In the genomic region with DNA sequence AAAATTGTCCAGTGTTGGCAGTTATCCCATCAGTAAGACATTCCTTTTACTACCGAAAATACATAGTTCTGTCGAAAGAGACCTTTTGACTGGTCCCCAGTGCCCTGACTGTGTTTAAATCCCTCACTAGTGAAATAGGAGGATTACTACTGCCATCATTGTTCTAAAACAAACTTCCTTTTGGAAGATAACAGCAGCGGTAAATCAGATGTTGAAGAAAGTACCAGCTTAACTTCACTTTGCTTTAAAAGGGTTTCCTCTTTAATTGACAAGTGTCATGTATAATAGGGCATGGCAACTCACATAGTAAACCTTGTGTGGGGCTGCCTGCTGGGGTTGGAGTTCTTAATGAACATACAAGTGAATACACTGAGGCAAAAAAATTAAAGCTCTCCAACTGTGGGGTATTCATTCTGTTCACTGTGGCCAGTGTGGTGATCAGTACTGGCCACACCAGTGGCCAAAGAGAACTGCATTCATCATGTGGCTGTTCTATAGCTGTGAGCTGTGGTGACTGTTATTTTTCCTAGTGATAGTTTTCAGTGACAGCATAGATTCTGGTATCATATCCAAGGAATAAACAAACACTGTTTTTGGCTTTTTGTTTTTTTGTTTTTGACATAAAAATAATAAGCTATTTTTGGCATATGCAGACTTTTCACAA, we compare ENCODE assay signal across 1 cellular context.
TF ChIP-seq lines count a peak whose summit lies in the region.

No MANE protein-coding gene starts in this region.

TF ChIP-seq in SK-N-SH, 30 proteins besides CTCF, POLR2A, EP300 and RAD21 (continued from another document):
- TF ChIP-seq, protein P1, sequence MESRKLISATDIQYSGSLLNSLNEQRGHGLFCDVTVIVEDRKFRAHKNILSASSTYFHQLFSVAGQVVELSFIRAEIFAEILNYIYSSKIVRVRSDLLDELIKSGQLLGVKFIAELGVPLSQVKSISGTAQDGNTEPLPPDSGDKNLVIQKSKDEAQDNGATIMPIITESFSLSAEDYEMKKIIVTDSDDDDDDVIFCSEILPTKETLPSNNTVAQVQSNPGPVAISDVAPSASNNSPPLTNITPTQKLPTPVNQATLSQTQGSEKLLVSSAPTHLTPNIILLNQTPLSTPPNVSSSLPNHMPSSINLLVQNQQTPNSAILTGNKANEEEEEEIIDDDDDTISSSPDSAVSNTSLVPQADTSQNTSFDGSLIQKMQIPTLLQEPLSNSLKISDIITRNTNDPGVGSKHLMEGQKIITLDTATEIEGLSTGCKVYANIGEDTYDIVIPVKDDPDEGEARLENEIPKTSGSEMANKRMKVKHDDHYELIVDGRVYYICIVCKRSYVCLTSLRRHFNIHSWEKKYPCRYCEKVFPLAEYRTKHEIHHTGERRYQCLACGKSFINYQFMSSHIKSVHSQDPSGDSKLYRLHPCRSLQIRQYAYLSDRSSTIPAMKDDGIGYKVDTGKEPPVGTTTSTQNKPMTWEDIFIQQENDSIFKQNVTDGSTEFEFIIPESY (IDR thresholded peaks at IDR 0.05; ENCODE audit: borderline replicate concordance, low read depth), result no peak
- no peak for TF ChIP-seq FOXM1 (IDR thresholded peaks at IDR 0.05; ENCODE audit: low read depth)
- TF ChIP-seq MXI1 (IDR thresholded peaks at IDR 0.05; ENCODE audit: low read depth, low read length), result no peak
- no peak for TF ChIP-seq NFIC (IDR thresholded peaks at IDR 0.05; ENCODE audit: borderline replicate concordance)
- TF ChIP-seq, protein P2, sequence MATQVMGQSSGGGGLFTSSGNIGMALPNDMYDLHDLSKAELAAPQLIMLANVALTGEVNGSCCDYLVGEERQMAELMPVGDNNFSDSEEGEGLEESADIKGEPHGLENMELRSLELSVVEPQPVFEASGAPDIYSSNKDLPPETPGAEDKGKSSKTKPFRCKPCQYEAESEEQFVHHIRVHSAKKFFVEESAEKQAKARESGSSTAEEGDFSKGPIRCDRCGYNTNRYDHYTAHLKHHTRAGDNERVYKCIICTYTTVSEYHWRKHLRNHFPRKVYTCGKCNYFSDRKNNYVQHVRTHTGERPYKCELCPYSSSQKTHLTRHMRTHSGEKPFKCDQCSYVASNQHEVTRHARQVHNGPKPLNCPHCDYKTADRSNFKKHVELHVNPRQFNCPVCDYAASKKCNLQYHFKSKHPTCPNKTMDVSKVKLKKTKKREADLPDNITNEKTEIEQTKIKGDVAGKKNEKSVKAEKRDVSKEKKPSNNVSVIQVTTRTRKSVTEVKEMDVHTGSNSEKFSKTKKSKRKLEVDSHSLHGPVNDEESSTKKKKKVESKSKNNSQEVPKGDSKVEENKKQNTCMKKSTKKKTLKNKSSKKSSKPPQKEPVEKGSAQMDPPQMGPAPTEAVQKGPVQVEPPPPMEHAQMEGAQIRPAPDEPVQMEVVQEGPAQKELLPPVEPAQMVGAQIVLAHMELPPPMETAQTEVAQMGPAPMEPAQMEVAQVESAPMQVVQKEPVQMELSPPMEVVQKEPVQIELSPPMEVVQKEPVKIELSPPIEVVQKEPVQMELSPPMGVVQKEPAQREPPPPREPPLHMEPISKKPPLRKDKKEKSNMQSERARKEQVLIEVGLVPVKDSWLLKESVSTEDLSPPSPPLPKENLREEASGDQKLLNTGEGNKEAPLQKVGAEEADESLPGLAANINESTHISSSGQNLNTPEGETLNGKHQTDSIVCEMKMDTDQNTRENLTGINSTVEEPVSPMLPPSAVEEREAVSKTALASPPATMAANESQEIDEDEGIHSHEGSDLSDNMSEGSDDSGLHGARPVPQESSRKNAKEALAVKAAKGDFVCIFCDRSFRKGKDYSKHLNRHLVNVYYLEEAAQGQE (IDR thresholded peaks at IDR 0.05; ENCODE audit: low read depth, low read length), result no peak
- no peak for TF ChIP-seq TCF12 (IDR thresholded peaks at IDR 0.05)
- no peak for TF ChIP-seq GABPA (IDR thresholded peaks at IDR 0.05; ENCODE audit: low read depth)
- TF ChIP-seq RXRA (IDR thresholded peaks at IDR 0.05; ENCODE audit: borderline replicate concordance, low read depth), result no peak
- TF ChIP-seq, protein P3, sequence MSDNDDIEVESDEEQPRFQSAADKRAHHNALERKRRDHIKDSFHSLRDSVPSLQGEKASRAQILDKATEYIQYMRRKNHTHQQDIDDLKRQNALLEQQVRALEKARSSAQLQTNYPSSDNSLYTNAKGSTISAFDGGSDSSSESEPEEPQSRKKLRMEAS (IDR thresholded peaks at IDR 0.05; ENCODE audit: low read depth), result no peak
TF ChIP-seq in SK-N-SH: peak in this region for 0.
